ENCODE assay signal across 8 cellular contexts in genomic region chr4:119559044-119559647, GRCh38.
DNase-seq lines count a peak whose midpoint lies in the region; ATAC-seq and TF ChIP-seq lines count a peak whose summit lies in the region.

No MANE protein-coding gene starts in this region.

- no peak overlapping the region for H3K27ac Mint-ChIP-seq in osteocyte (ENCODE audit: unreplicated experiment)

- peak overlapping the region in 1 of 12 donors; percentile 6 for H3K27ac ChIP-seq in heart left ventricle
- no peak overlapping the region for H3K27ac ChIP-seq in dorsolateral prefrontal cortex

- H3K9me3 Mint-ChIP-seq in osteocyte (ENCODE audit: unreplicated experiment), result peaks cover 7% of the 10 kb centered on the region

- no peaks in the 10 kb centered on the region for H3K4me1 ChIP-seq in heart left ventricle

- H3K36me3 ChIP-seq in heart left ventricle, result peaks cover 0 to 78% (median 7%) of the 10 kb centered on the region in 9 donors

- no peaks in the 10 kb centered on the region for H3K4me1 Mint-ChIP-seq in osteocyte (ENCODE audit: unreplicated experiment)

- no peaks in the 10 kb centered on the region for H3K27me3 ChIP-seq in heart left ventricle
- peaks cover 0 to 3% (median 0%) of the 10 kb centered on the region in 45 donors for H3K27me3 ChIP-seq in dorsolateral prefrontal cortex

- H3K4me3 ChIP-seq in heart left ventricle, result no peak overlapping the region
- no peak overlapping the region for H3K4me3 ChIP-seq in dorsolateral prefrontal cortex

- peaks cover 0 to 13% (median 6%) of the 10 kb centered on the region in 12 donors for H3K9me3 ChIP-seq in heart left ventricle

- no peak overlapping the region for H3K4me3 Mint-ChIP-seq in osteocyte (ENCODE audit: unreplicated experiment)

- ATAC-seq in heart left ventricle (no peak), Right ventricle myocardium superior (ENCODE audit: poor library complexity) (no peak), HG03457 (IDR thresholded peaks at IDR 0.05; ENCODE audit: unreplicated experiment) (no peak)
- no peak for ATAC-seq in activated CD4-positive, CD25-positive, alpha-beta regulatory T cell treated with anti-CD3 and anti-CD28 coated beads, Interleukin-2, amount 50 U/mL, for 24 hours

- intact Hi-C loops in heart left ventricle (cut with DNase I), result loop anchor here in 8 of 10 donors (2.0 to 5.0 kb wide), 4 partner anchors 68 to 493 kb away; partner anchors contain the start of gene PDE5A (in 3 of the 8)
- intact Hi-C loops in Right ventricle myocardium superior (cut with DNase I), result no loop called here
- intact Hi-C loops in dorsolateral prefrontal cortex (cut with DNase I), result loop anchor here (5.0 to 10.0 kb wide), 2 partner anchors 493 to 496 kb away; no protein-coding TSS in a partner anchor

- TF ChIP-seq CTCF in heart left ventricle (IDR thresholded peaks at IDR 0.05), result peak; percentile 16 to 66 (median 51)
- peak; percentile 12 to 77 (median 57) for TF ChIP-seq CTCF in dorsolateral prefrontal cortex (IDR thresholded peaks at IDR 0.05 in 54 of 56, conservative IDR thresholded peaks at IDR 0.05 in 2 of 56; ENCODE audit: low read depth in 1 of 56, partially characterized antibody in 56 of 56)
- TF ChIP-seq CTCF in osteocyte (IDR thresholded peaks at IDR 0.05), result peak; percentile 68

- no peaks in the 10 kb centered on the region for H3K27me3 Mint-ChIP-seq in osteocyte (ENCODE audit: unreplicated experiment)

- peaks cover 12% of the 10 kb centered on the region for H3K36me3 Mint-ChIP-seq in osteocyte (ENCODE audit: unreplicated experiment)

- DNase-seq in heart left ventricle, result no peak
- DNase-seq in Right ventricle myocardium superior, result no peak
- peak; percentile 11 for DNase-seq in NCI-H446 treated with DMSO at 0.1 percent for 48 hours (lab: John Stamatoyannopoulos, UW)
- no peak for DNase-seq in dorsolateral prefrontal cortex
- DNase-seq in osteocyte (ENCODE audit: extremely low spot score, unreplicated experiment), result no peak
- DNase-seq in GM19240 (ENCODE audit: insufficient read length, low spot score), result no peak

- no peak for TF ChIP-seq POLR2A in heart left ventricle (IDR thresholded peaks at IDR 0.05)
